Comparison of ENCODE assay signal across 29 cellular contexts in genomic region chr15:25663515-25663914, GRCh38.
"Had no signal": no experiment of that assay in that cellular context is flagged by ENCODE, and none has a peak within 500 bp of the region (broad histone marks: within the 10 kb centered on the region; RNA-seq: fewer than 3 reads in every experiment).

No MANE protein-coding gene starts in this region.

- DNase-seq: activated B cell treated with CpG ODN at 0.5 μM for 24 hours; activated CD4-positive, alpha-beta T cell treated with anti-CD3 and anti-CD28 coated beads for 48 hours; activated CD4-positive, alpha-beta T cell treated with anti-CD3 and anti-CD28 coated beads, Interleukin-2, amount 50 U/mL, for 1 hour; activated CD4-positive, alpha-beta T cell treated with anti-CD3 and anti-CD28 coated beads, Interleukin-2, amount 50 U/mL, for 48 hours; activated CD8-positive, alpha-beta memory T cell treated with anti-CD3 and anti-CD28 coated beads for 24 hours; activated CD8-positive, alpha-beta T cell treated with anti-CD3 and anti-CD28 coated beads for 36 hours; activated effector memory CD4-positive, alpha-beta T cell treated with Interleukin-2 at 50 U/mL for 16 hours; activated gamma-delta T cell treated with Interleukin-2 at 50 U/mL for 16 hours; activated naive CD4-positive, alpha-beta T cell treated with anti-CD3 and anti-CD28 coated beads, Interleukin-2, amount 50 U/mL, for 16 hours; activated naive CD4-positive, alpha-beta T cell treated with Interleukin-2 at 50 U/mL for 16 hours; activated T-cell treated with anti-CD3 and anti-CD28 coated beads, Interleukin-2, amount 50 U/mL, for 4 hours; amniotic stem cell; anterior cingulate cortex; brain microvascular endothelial cell; dorsolateral prefrontal cortex; effector memory CD4-positive, alpha-beta T cell; endodermal cell; foreskin fibroblast; head of caudate nucleus; T-helper 17 cell; T1000; WERI-Rb-1 had no signal

- H3K4me3 ChIP-seq: coronary artery, dorsolateral prefrontal cortex had no signal

- H3K27me3 ChIP-seq: brain microvascular endothelial cell, dorsolateral prefrontal cortex had no signal

- FAIRE-seq: astrocyte, bronchial epithelial cell, frontal cortex had no signal

- H3K36me3 ChIP-seq: brain microvascular endothelial cell, WERI-Rb-1 had no signal

- H3K27ac ChIP-seq: brain microvascular endothelial cell, coronary artery, dorsolateral prefrontal cortex, WERI-Rb-1 had no signal

- ATAC-seq: activated CD4-positive, CD25-positive, alpha-beta regulatory T cell treated with anti-CD3 and anti-CD28 coated beads, Interleukin-2, amount 50 U/mL, for 24 hours; activated CD8-positive, alpha-beta T cell treated with anti-CD3 and anti-CD28 coated beads for 36 hours; activated T-cell treated with anti-CD3 and anti-CD28 coated beads, Interleukin-2, amount 50 U/mL, for 4 hours; activated T-helper 17 cell treated with anti-CD3 and anti-CD28 coated beads, Interleukin-2, amount 50 U/mL, for 72 hours; esophagus mucosa; T-helper 17 cell had no signal
